Comparison of ENCODE assay signal across 22 cellular contexts in genomic region chr16:10610499-10611184, GRCh38. TPM values are rescaled to one million over a fixed set of nuclear protein-coding genes. Genes with fewer than 3 reads are reported as not detected.
DNase-seq lines count a peak whose midpoint lies in the region; ATAC-seq and TF ChIP-seq lines count a peak whose summit lies in the region.
"Had no signal": no experiment of that assay in that cellular context is flagged by ENCODE, and none has a peak within 500 bp of the region (broad histone marks: within the 10 kb centered on the region; RNA-seq: fewer than 3 reads in every experiment).

No MANE protein-coding gene starts in this region.

- CTCF ChIA-PET in HEK293 (lab: Yijun Ruan, JAX): interaction anchor here (0.6 kb wide), 2 partner anchors 11 to 122 kb away, joined by 3 read pairs; no protein-coding TSS in a partner anchor

- no CpG with 5 or more reads among the region's 13 CpGs for WGBS in trophoblast cell (ENCODE audit: extremely low coverage, insufficient coverage, insufficient read length)

- H3K4me3 ChIP-seq in HEK293 (ENCODE audit: low read depth, low read length) (no peak overlapping the region), trophoblast cell (ENCODE audit: low read depth, low read length) (no peak overlapping the region)
- H3K4me3 ChIP-seq: GM23248, SJCRH30 had no signal

- POLR2A ChIA-PET in HEK293 (lab: Yijun Ruan, JAX): no interaction called here

- H3K4me1 ChIP-seq in HEK293 (ENCODE audit: control insufficient read depth, insufficient read depth, low read length): peaks cover 4% of the 10 kb centered on the region; the same call in 1 of the 2 replicates
- H3K4me1 ChIP-seq in trophoblast cell (ENCODE audit: control insufficient read depth in 1 of 2, insufficient read depth in 2 of 2, low read length in 2 of 2): peaks cover 9% of the 10 kb centered on the region in 2 experiments
- H3K4me1 ChIP-seq: SJCRH30 had no signal

- no peak overlapping the region for H3K4me2 ChIP-seq in trophoblast cell (ENCODE audit: low read length)

- H4K8ac ChIP-seq in trophoblast cell (ENCODE audit: low read depth, low read length): no peak overlapping the region

- H3K23ac ChIP-seq in trophoblast cell (ENCODE audit: low read length): no peak overlapping the region

- peaks cover 5% of the 10 kb centered on the region for H3K79me1 ChIP-seq in trophoblast cell (ENCODE audit: low read length)

- H4K91ac ChIP-seq in trophoblast cell (ENCODE audit: low read depth, low read length): no peak overlapping the region

- H3K9ac ChIP-seq in trophoblast cell (ENCODE audit: low read length): no peak overlapping the region
- H3K9ac ChIP-seq: GM23248 had no signal

- H3K4ac ChIP-seq in trophoblast cell (ENCODE audit: low read depth, low read length): no peak overlapping the region

- no peak overlapping the region for H2BK12ac ChIP-seq in trophoblast cell (ENCODE audit: low read length)

- ATAC-seq in left colon (peak; percentile 78), HG02759 (IDR thresholded peaks at IDR 0.05; ENCODE audit: unreplicated experiment) (no peak)

- no peak for TF ChIP-seq CTCF in HEK293 (tag by site-specific recombination; IDR thresholded peaks at IDR 0.05)

- H2AFZ ChIP-seq in trophoblast cell (ENCODE audit: insufficient read depth, low read length, poor library complexity): no peak overlapping the region
- H2AFZ ChIP-seq: GM23248 had no signal

- DNase-seq in NCI-H748 (lab: John Stamatoyannopoulos, UW; ENCODE audit: unreplicated experiment) (peak; percentile 3), NCI-H748 treated with DMSO at 0.1 percent for 48 hours (lab: John Stamatoyannopoulos, UW) (no peak), left colon (no peak), trophoblast cell (peak; percentile 87 to 92), DMS53 (lab: John Stamatoyannopoulos, UW) (no peak), COLO829 (ENCODE audit: low spot score) (no peak)
- DNase-seq: 8988T, AML-193, GM23248, H9, Kasumi-1, NCI-H1417, NCI-H1694 treated with DMSO at 0.1 percent for 48 hours, NCI-H2081 treated with DMSO at 0.1 percent for 48 hours, NCI-H446 treated with DMSO at 0.1 percent for 48 hours, NCI-H69, OCI-M1, SJCRH30 had no signal

- no peaks in the 10 kb centered on the region for H3K9me3 ChIP-seq in HEK293 (ENCODE audit: control insufficient read depth, insufficient read depth, low read depth, low read length)
- no peaks in the 10 kb centered on the region for H3K9me3 ChIP-seq in trophoblast cell (ENCODE audit: insufficient read depth, low read depth, low read length)
- H3K9me3 ChIP-seq: SJCRH30 had no signal

- H2BK5ac ChIP-seq in trophoblast cell (ENCODE audit: low read depth, low read length, poor library complexity): no peak overlapping the region

- H2BK120ac ChIP-seq in trophoblast cell (ENCODE audit: insufficient read depth, low read length, poor library complexity): no peak overlapping the region

- intact Hi-C loops in left colon (cut with DNase I, micrococcal nuclease): no loop called here

- no peak overlapping the region for H3K27ac ChIP-seq in HEK293 (ENCODE audit: extremely low read depth, low read depth, low read length)
- H3K27ac ChIP-seq in trophoblast cell (ENCODE audit: low read depth, low read length): no peak overlapping the region
- H3K27ac ChIP-seq: SJCRH30 had no signal

- no peak overlapping the region for H4K12ac ChIP-seq in trophoblast cell (ENCODE audit: low read depth, low read length)

- H3K36me3 ChIP-seq in HEK293 (ENCODE audit: control insufficient read depth in 2 of 2, insufficient read depth in 1 of 2, low read length in 2 of 2) (no peaks in the 10 kb centered on the region), trophoblast cell (ENCODE audit: control insufficient read depth in 1 of 2, insufficient read depth in 2 of 2, low read length in 2 of 2) (no peaks in the 10 kb centered on the region)
- H3K36me3 ChIP-seq: SJCRH30 had no signal

- H2AK5ac ChIP-seq in trophoblast cell (ENCODE audit: low read length): no peak overlapping the region

- H3K27me3 ChIP-seq in trophoblast cell (ENCODE audit: insufficient read depth, low read length): no peaks in the 10 kb centered on the region
- H3K27me3 ChIP-seq: SJCRH30 had no signal

- no peak overlapping the region for H3K14ac ChIP-seq in trophoblast cell (ENCODE audit: low read length)

- no peak overlapping the region for H3K18ac ChIP-seq in trophoblast cell (ENCODE audit: low read length)

- H3K79me2 ChIP-seq in trophoblast cell (ENCODE audit: control insufficient read depth, insufficient read depth, low read length, poor library complexity): no peaks in the 10 kb centered on the region

TF ChIP-seq in HEK293, 187 proteins besides CTCF, POLR2A, EP300 and RAD21:
- TF ChIP-seq ZNF423 (tag by site-specific recombination; IDR thresholded peaks at IDR 0.05) (no peak), ZBTB17 (tag by site-specific recombination; IDR thresholded peaks at IDR 0.05) (peak; percentile 43), ZNF26 (tag by site-specific recombination; IDR thresholded peaks at IDR 0.05) (no peak), ZNF830 (tag by site-specific recombination; IDR thresholded peaks at IDR 0.05; ENCODE audit: low read depth) (no peak), HOXD13 (CRISPR knock-in tag; IDR thresholded peaks at IDR 0.05; ENCODE audit: borderline replicate concordance) (peak; percentile 49; the same call in 1 of the 2 replicates), ZBTB20 (tag by site-specific recombination; IDR thresholded peaks at IDR 0.05) (peak; percentile 48), KLF17 (tag by site-specific recombination; IDR thresholded peaks at IDR 0.05) (peak; percentile 23; the same call in 1 of the 2 replicates), SCRT1 (tag by site-specific recombination; IDR thresholded peaks at IDR 0.05; ENCODE audit: borderline replicate concordance) (peak; percentile 88), ATF2 (tag by site-specific recombination; IDR thresholded peaks at IDR 0.05; ENCODE audit: low read depth) (0 out of 2 replicates have a peak, but pooled peaks have one; percentile 4), ZNF2 (tag by site-specific recombination; IDR thresholded peaks at IDR 0.05) (no peak), KLF1 (tag by site-specific recombination; IDR thresholded peaks at IDR 0.05) (peak; percentile 98), ZNF394 (tag by site-specific recombination; IDR thresholded peaks at IDR 0.05; ENCODE audit: borderline replicate concordance) (peak; percentile 51; the same call in 1 of the 2 replicates), ZNF660 (tag by site-specific recombination; IDR thresholded peaks at IDR 0.05) (0 out of 2 replicates have a peak, but pooled peaks have one; percentile 52), SCRT2 (tag by site-specific recombination; IDR thresholded peaks at IDR 0.05) (peak; percentile 92)

RNA-seq across cellular contexts. Expression of gene EMP2, which starts 30.2 kb away (rescaled TPM):
- total RNA-seq in left colon: 100 to 1,000 TPM; 107 to 111 TPM
- 34.8 and 40.1 TPM in 2 replicates for polyA plus RNA-seq in trophoblast cell (2013)
- polyA plus RNA-seq: CD14-positive monocyte, IgD-negative memory B cell had no signal

Comparison
In these comparisons a context has a peak if more than half of its experiments do, and no peak if none do; other contexts are left out.
1. DNase-seq: peak in NCI-H748 (single experiment) and trophoblast cell (2 of 2); none in NCI-H748 treated with DMSO at 0.1 percent for 48 hours (single experiment), left colon (0 of 2), DMS53 (single experiment) and COLO829 (single experiment).